Comparison of ENCODE assay signal across 8 cellular contexts in genomic region chr1:205630241-205630640, GRCh38. TPM values are rescaled to one million over a fixed set of nuclear protein-coding genes. Genes with fewer than 3 reads are reported as not detected.
A peak's percentile ranks its signal among the peaks of the same experiment; 100 is the strongest.
DNase-seq lines count a peak whose midpoint lies in the region; ATAC-seq lines count a peak whose summit lies in the region.

No MANE protein-coding gene starts in this region.

- peaks cover 20% of the 10 kb centered on the region for H3K36me3 Mint-ChIP-seq in T-helper 1 cell treated with Interleukin-12 subunit alpha and Interleukin-12 subunit beta and Interleukin-4 antibody, amounts not matched to agents 30 μg/mL and 1 μg/mL, for 36 hours (ENCODE audit: low read depth)
- H3K36me3 Mint-ChIP-seq in activated CD8-positive, alpha-beta T cell treated with anti-CD3 and anti-CD28 coated beads, Interleukin-2, amount 10 ng/mL, durations not matched to agents 7 days and 5 days (ENCODE audit: low read depth), result peaks cover 38% of the 10 kb centered on the region

- H3K27ac ChIP-seq in stomach smooth muscle (ENCODE audit: low read length), result no peak overlapping the region

- ATAC-seq in activated CD8-positive, alpha-beta T cell treated with anti-CD3 and anti-CD28 coated beads, Interleukin-2, amount 10 ng/mL, durations not matched to agents 7 days and 5 days, result no peak

- peaks cover 8% of the 10 kb centered on the region for H3K4me1 ChIP-seq in stomach smooth muscle (ENCODE audit: control insufficient read depth, insufficient read depth, low read length)

- H3K4me3 Mint-ChIP-seq in T-helper 1 cell treated with Interleukin-12 subunit alpha and Interleukin-12 subunit beta and Interleukin-4 antibody, amounts not matched to agents 30 μg/mL and 1 μg/mL, for 36 hours, result peak overlapping the region; percentile 97
- peak overlapping the region; percentile 90 for H3K4me3 Mint-ChIP-seq in activated CD8-positive, alpha-beta T cell treated with anti-CD3 and anti-CD28 coated beads, Interleukin-2, amount 10 ng/mL, durations not matched to agents 7 days and 5 days

- no peaks in the 10 kb centered on the region for H3K27me3 ChIP-seq in stomach smooth muscle (ENCODE audit: control insufficient read depth in 1 of 2, insufficient read depth in 2 of 2, low read length in 2 of 2)

- peaks cover 31% of the 10 kb centered on the region for H3K4me1 Mint-ChIP-seq in T-helper 1 cell treated with Interleukin-12 subunit alpha and Interleukin-12 subunit beta and Interleukin-4 antibody, amounts not matched to agents 30 μg/mL and 1 μg/mL, for 36 hours (ENCODE audit: low read depth)
- H3K4me1 Mint-ChIP-seq in activated CD8-positive, alpha-beta T cell treated with anti-CD3 and anti-CD28 coated beads, Interleukin-2, amount 10 ng/mL, durations not matched to agents 7 days and 5 days (ENCODE audit: low read depth), result peaks cover 52% of the 10 kb centered on the region

- H3K36me3 ChIP-seq in stomach smooth muscle (ENCODE audit: control insufficient read depth in 2 of 2, insufficient read depth in 2 of 2, low read length in 2 of 2), result no peaks in the 10 kb centered on the region

- POLR2A ChIA-PET in activated CD8-positive, alpha-beta T cell treated with anti-CD3 and anti-CD28 coated beads, Interleukin-2, amount 10 ng/mL, durations not matched to agents 7 days and 5 days (lab: Charles Lee), result interaction anchor here (0.6 to 5.2 kb wide), 8 partner anchors 10 to 1232 kb away, joined by 3 to 198 read pairs (median 6); no protein-coding TSS in a partner anchor

- CTCF ChIA-PET in activated CD8-positive, alpha-beta T cell treated with anti-CD3 and anti-CD28 coated beads, Interleukin-2, amount 10 ng/mL, durations not matched to agents 7 days and 5 days (lab: Charles Lee), result interaction anchor here (1.1 to 9.9 kb wide), 6 partner anchors 27 to 152 kb away, joined by 3 to 364 read pairs (median 27); no protein-coding TSS in a partner anchor

- H3K4me3 ChIP-seq in iPS-11a (ENCODE audit: low read depth, low read length), result peak overlapping the region; percentile 78
- H3K4me3 ChIP-seq in stomach smooth muscle (ENCODE audit: low read length in 2 of 2), result peak overlapping the region; percentile 85 to 95

- peak overlapping the region in 1 of 2 donors; percentile 89 for H3K9ac ChIP-seq in stomach smooth muscle (ENCODE audit: low read length in 2 of 2)

- peak overlapping the region; percentile 98 for H3K27ac Mint-ChIP-seq in T-helper 1 cell treated with Interleukin-12 subunit alpha and Interleukin-12 subunit beta and Interleukin-4 antibody, amounts not matched to agents 30 μg/mL and 1 μg/mL, for 36 hours
- H3K27ac Mint-ChIP-seq in activated CD8-positive, alpha-beta T cell treated with anti-CD3 and anti-CD28 coated beads, Interleukin-2, amount 10 ng/mL, durations not matched to agents 7 days and 5 days, result peak overlapping the region; percentile 98

- no peaks in the 10 kb centered on the region for H3K9me3 ChIP-seq in stomach smooth muscle (ENCODE audit: control insufficient read depth in 2 of 2, low read length in 2 of 2)

- DNase-seq in T-helper 1 cell, result no peak
- DNase-seq in activated CD8-positive, alpha-beta T cell treated with anti-CD3 and anti-CD28 coated beads, Interleukin-2, amount 10 ng/mL, durations not matched to agents 7 days and 5 days, result no peak
- no peak for DNase-seq in occipital lobe (lab: John Stamatoyannopoulos, UW)
- no peak for DNase-seq in NK-92 treated with Interleukin-12 subunit alpha and Interleukin-12 subunit beta, amount 100 ng/mL, for 24 hours (lab: John Stamatoyannopoulos, UW)
- DNase-seq in H4 (ENCODE audit: low spot score), result no peak

- H3K27me3 Mint-ChIP-seq in T-helper 1 cell treated with Interleukin-12 subunit alpha and Interleukin-12 subunit beta and Interleukin-4 antibody, amounts not matched to agents 30 μg/mL and 1 μg/mL, for 36 hours (ENCODE audit: low read depth), result no peaks in the 10 kb centered on the region
- H3K27me3 Mint-ChIP-seq in activated CD8-positive, alpha-beta T cell treated with anti-CD3 and anti-CD28 coated beads, Interleukin-2, amount 10 ng/mL, durations not matched to agents 7 days and 5 days (ENCODE audit: low read depth), result no peaks in the 10 kb centered on the region

- no peaks in the 10 kb centered on the region for H3K9me3 Mint-ChIP-seq in T-helper 1 cell treated with Interleukin-12 subunit alpha and Interleukin-12 subunit beta and Interleukin-4 antibody, amounts not matched to agents 30 μg/mL and 1 μg/mL, for 36 hours
- H3K9me3 Mint-ChIP-seq in activated CD8-positive, alpha-beta T cell treated with anti-CD3 and anti-CD28 coated beads, Interleukin-2, amount 10 ng/mL, durations not matched to agents 7 days and 5 days (ENCODE audit: insufficient read depth), result no peaks in the 10 kb centered on the region

RNA-seq across cellular contexts. Expression of gene ELK4, which starts 1.6 kb away (rescaled TPM):
- 10 to 100 TPM; 95.2 to 97.5 TPM for total RNA-seq in activated CD8-positive, alpha-beta T cell treated with anti-CD3 and anti-CD28 coated beads, Interleukin-2, amount 10 ng/mL, durations not matched to agents 7 days and 5 days
- total RNA-seq in occipital lobe, result 13.3 TPM
- total RNA-seq in H4 (2014; rRNA removed; shearing (Covaris generic)), result 8.6 and 12.8 TPM in 2 replicates

RNA-seq across cellular contexts. Expression of gene SLC45A3, which starts 50.1 kb away (rescaled TPM):
- total RNA-seq in activated CD8-positive, alpha-beta T cell treated with anti-CD3 and anti-CD28 coated beads, Interleukin-2, amount 10 ng/mL, durations not matched to agents 7 days and 5 days, result under 1 TPM; 0.18 to 0.21 TPM
- 4.4 TPM for total RNA-seq in occipital lobe
- total RNA-seq in H4 (2014; rRNA removed; shearing (Covaris generic)), result 4.3 and 7.1 TPM in 2 replicates
